ENCODE assay signal across 11 cellular contexts in genomic region chr12:47396902-47397663, GRCh38.
DNase-seq lines count a peak whose midpoint lies in the region; ATAC-seq, FAIRE-seq and TF ChIP-seq lines count a peak whose summit lies in the region.
"Had no signal": no experiment of that assay in that cellular context is flagged by ENCODE, and none has a peak within 500 bp of the region (broad histone marks: within the 10 kb centered on the region; RNA-seq: fewer than 3 reads in every experiment).

No MANE protein-coding gene starts in this region.

- POLR2A ChIA-PET in A549 (lab: Yijun Ruan, JAX): interaction anchor here (0.6 to 2.0 kb wide), 6 partner anchors 124 to 318 kb away, joined by 3 to 5 read pairs (median 4); partner anchors contain the start of genes AMIGO2 and PCED1B
- POLR2A ChIA-PET in WTC11 (lab: Charles Lee): no interaction called here

- H3K27ac Mint-ChIP-seq in WTC11: no peak overlapping the region

- H3K36me3 Mint-ChIP-seq in WTC11: peaks cover 12% of the 10 kb centered on the region

- 87% methylated on average over 1 of the region's 1 CpG for WGBS in A549 (ENCODE audit: missing lambda C conversion rate)
- 100% methylated on average over 1 of the region's 1 CpG for WGBS in right cardiac atrium

- peak overlapping the region; percentile 73 to 86 for H3K27ac ChIP-seq in A549
- H3K27ac ChIP-seq in right cardiac atrium (ENCODE audit: low read length): no peak overlapping the region
- H3K27ac ChIP-seq: BLaER1, vagina had no signal

- FAIRE-seq in A549 (lab: Jason Lieb, UNC): no peak

- no peak for TF ChIP-seq RAD21 in A549 (conservative IDR thresholded peaks at IDR 0.05 in 1 of 2, IDR thresholded peaks at IDR 0.05 in 1 of 2)

- DNase-seq in A549 (ENCODE audit: low read depth in 1 of 2, low spot score in 1 of 2) (peak in 1 of 2 experiments; percentile 46), WTC11 (ENCODE audit: low spot score) (no peak), Right ventricle myocardium inferior (ENCODE audit: missing footprints) (no peak), T-helper 9 cell (no peak), right cardiac atrium (no peak)
- DNase-seq in activated effector memory CD4-positive, alpha-beta T cell treated with anti-CD3 and anti-CD28 coated beads, Interleukin-2, amount 50 U/mL, for 16 hours: no peak
- DNase-seq: cerebellar nuclear complex had no signal

- H3K9me3 Mint-ChIP-seq in WTC11: peaks cover 21% of the 10 kb centered on the region

- peaks cover 29% of the 10 kb centered on the region for H3K9me3 ChIP-seq in A549
- H3K9me3 ChIP-seq in right cardiac atrium (ENCODE audit: control insufficient read depth, low read length): no peaks in the 10 kb centered on the region
- H3K9me3 ChIP-seq: vagina had no signal

- TF ChIP-seq POLR2A in A549 (IDR thresholded peaks at IDR 0.05; ENCODE audit: low read length): no peak

- CTCF ChIA-PET in A549 (lab: Yijun Ruan, JAX) (interaction anchor here (0.5 to 3.9 kb wide), 34 partner anchors 9 to 1325 kb away, joined by 3 to 30 read pairs (median 4); partner anchors contain the start of gene AMIGO2), WTC11 (lab: Charles Lee) (interaction anchor here (0.6 to 2.9 kb wide), 15 partner anchors 9 to 377 kb away, joined by 3 to 49 read pairs (median 4); no protein-coding TSS in a partner anchor)

- no peak overlapping the region for H3K4me2 ChIP-seq in A549
- H3K4me2 ChIP-seq: BLaER1 had no signal

- no peak for TF ChIP-seq EP300 in A549 (IDR thresholded peaks at IDR 0.05)

- no peaks in the 10 kb centered on the region for H3K27me3 ChIP-seq in right cardiac atrium (ENCODE audit: control insufficient read depth, insufficient read depth)
- H3K27me3 ChIP-seq: BLaER1, vagina had no signal

- H3K4me1 ChIP-seq in A549 (peaks cover 37% of the 10 kb centered on the region), right cardiac atrium (ENCODE audit: control insufficient read depth, insufficient read depth, low read length) (no peaks in the 10 kb centered on the region)
- H3K4me1 ChIP-seq: vagina had no signal

- H3K4me1 Mint-ChIP-seq in WTC11: peaks cover 17% of the 10 kb centered on the region

- no peak overlapping the region for H3K4me3 Mint-ChIP-seq in WTC11

- intact Hi-C loops in Right ventricle myocardium inferior (cut with DNase I) (loop anchor here (5.0 to 10.0 kb wide), 2 partner anchors 322 to 365 kb away; partner anchors contain the start of genes AMIGO2 and PCED1B), right cardiac atrium (cut with DNase I) (loop anchor here in 2 of 4 donors (5.0 to 10.0 kb wide), 2 partner anchors 362 to 365 kb away; no protein-coding TSS in a partner anchor)

- TF ChIP-seq CTCF in A549 (IDR thresholded peaks at IDR 0.05): no peak
- peak; percentile 21; the same call in 1 of the 2 replicates for TF ChIP-seq CTCF in WTC11 (IDR thresholded peaks at IDR 0.05)

- H3K27me3 Mint-ChIP-seq in WTC11 (ENCODE audit: low read depth): no peaks in the 10 kb centered on the region

- no peak overlapping the region for H3K4me3 ChIP-seq in A549
- no peak overlapping the region for H3K4me3 ChIP-seq in right cardiac atrium (ENCODE audit: low read length)
- H3K4me3 ChIP-seq: BLaER1, vagina had no signal

- ATAC-seq in A549 (peak in 1 of 2 experiments; percentile 26; a peak in 3 of 6 replicates), GM18502 (IDR thresholded peaks at IDR 0.05; ENCODE audit: poor library complexity, unreplicated experiment) (peak; percentile 35), WTC11 (no peak), esophagus mucosa (peak; percentile 65), Right ventricle myocardium inferior (no peak), right cardiac atrium (no peak)

TF ChIP-seq in A549, 52 proteins besides CTCF, POLR2A, EP300 and RAD21:
- TF ChIP-seq JUNB (IDR thresholded peaks at IDR 0.05) (0 out of 2 replicates have a peak, but pooled peaks have one; percentile 7), NFE2L2 (conservative IDR thresholded peaks at IDR 0.05; ENCODE audit: low read length) (no peak)

TF ChIP-seq in WTC11, 78 proteins besides CTCF, POLR2A, EP300 and RAD21:
- no peak for TF ChIP-seq ZNF423 (CRISPR knock-in tag; IDR thresholded peaks at IDR 0.05)
- TF ChIP-seq ZNF425 (CRISPR knock-in tag; conservative IDR thresholded peaks at IDR 0.05): no peak
- TF ChIP-seq USF2 (CRISPR knock-in tag; IDR thresholded peaks at IDR 0.05): no peak
- no peak for TF ChIP-seq ZNF512 (CRISPR knock-in tag; IDR thresholded peaks at IDR 0.05; ENCODE audit: borderline replicate concordance)
- TF ChIP-seq, protein P1, sequence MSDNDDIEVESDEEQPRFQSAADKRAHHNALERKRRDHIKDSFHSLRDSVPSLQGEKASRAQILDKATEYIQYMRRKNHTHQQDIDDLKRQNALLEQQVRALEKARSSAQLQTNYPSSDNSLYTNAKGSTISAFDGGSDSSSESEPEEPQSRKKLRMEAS (CRISPR knock-in tag; IDR thresholded peaks at IDR 0.05): no peak
- TF ChIP-seq, protein P2, sequence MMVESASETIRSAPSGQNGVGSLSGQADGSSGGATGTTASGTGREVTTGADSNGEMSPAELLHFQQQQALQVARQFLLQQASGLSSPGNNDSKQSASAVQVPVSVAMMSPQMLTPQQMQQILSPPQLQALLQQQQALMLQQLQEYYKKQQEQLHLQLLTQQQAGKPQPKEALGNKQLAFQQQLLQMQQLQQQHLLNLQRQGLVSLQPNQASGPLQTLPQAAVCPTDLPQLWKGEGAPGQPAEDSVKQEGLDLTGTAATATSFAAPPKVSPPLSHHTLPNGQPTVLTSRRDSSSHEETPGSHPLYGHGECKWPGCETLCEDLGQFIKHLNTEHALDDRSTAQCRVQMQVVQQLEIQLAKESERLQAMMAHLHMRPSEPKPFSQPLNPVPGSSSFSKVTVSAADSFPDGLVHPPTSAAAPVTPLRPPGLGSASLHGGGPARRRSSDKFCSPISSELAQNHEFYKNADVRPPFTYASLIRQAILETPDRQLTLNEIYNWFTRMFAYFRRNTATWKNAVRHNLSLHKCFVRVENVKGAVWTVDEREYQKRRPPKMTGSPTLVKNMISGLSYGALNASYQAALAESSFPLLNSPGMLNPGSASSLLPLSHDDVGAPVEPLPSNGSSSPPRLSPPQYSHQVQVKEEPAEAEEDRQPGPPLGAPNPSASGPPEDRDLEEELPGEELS (CRISPR knock-in tag; IDR thresholded peaks at IDR 0.05): no peak
- TF ChIP-seq NFE2L1 (CRISPR knock-in tag; IDR thresholded peaks at IDR 0.05): no peak

Comparison
In these comparisons a context has a peak if more than half of its experiments do, and no peak if none do; other contexts are left out.
1. ATAC-seq: peak in GM18502 (single experiment) and esophagus mucosa (single experiment); none in WTC11 (single experiment), Right ventricle myocardium inferior (single experiment) and right cardiac atrium (0 of 2).
2. Of the 8 proteins assayed by ChIP-seq in both WTC11 and A549: peak only in WTC11: CTCF; only in A549: none; in both: none; in neither: 7.